ENCODE assay signal across 11 cellular contexts in genomic region chr19:7067122-7067521, GRCh38. TPM values are rescaled to one million over a fixed set of nuclear protein-coding genes. Genes with fewer than 3 reads are reported as not detected.
A peak's percentile ranks its signal among the peaks of the same experiment; 100 is the strongest.
DNase-seq lines count a peak whose midpoint lies in the region; FAIRE-seq and TF ChIP-seq lines count a peak whose summit lies in the region.
"Not testable (repeated sequence)": the region's sequence is repeated elsewhere in the genome, so short reads cannot be mapped to it uniquely, and the experiment has no call there.
"Had no signal": no experiment of that assay in that cellular context is flagged by ENCODE, and none has a peak within 500 bp of the region (broad histone marks: within the 10 kb centered on the region; RNA-seq: fewer than 3 reads in every experiment).

No MANE protein-coding gene starts in this region.

- not testable (repeated sequence) for TF ChIP-seq CTCF in colonic mucosa (IDR thresholded peaks at IDR 0.05)
- peak in 2 of 6 experiments; percentile 21 to 24 for TF ChIP-seq CTCF in thyroid gland (IDR thresholded peaks at IDR 0.05)

- not testable (repeated sequence) for H3K9me3 ChIP-seq in colonic mucosa, thyroid gland

- peak; percentile 26 for FAIRE-seq in TTC549 (lab: Jason Lieb, UNC)

- WGBS in thyroid gland, 2 donors = 49 to 53% methylated on average over 11 to 13 of the region's 13 CpGs

- H3K36me3 ChIP-seq in colonic mucosa = not testable (repeated sequence)
- H3K36me3 ChIP-seq in thyroid gland = peaks cover 10 to 12% of the 10 kb centered on the region in 2 donors

- TF ChIP-seq POLR2A in thyroid gland (IDR thresholded peaks at IDR 0.05) = not testable (repeated sequence)

- not testable (repeated sequence) for H3K9ac ChIP-seq in colonic mucosa (ENCODE audit: low read depth in 2 of 2, low read length in 2 of 2)

- H3K27me3 ChIP-seq in colonic mucosa, thyroid gland: not testable (repeated sequence)

- not testable (repeated sequence) for H3K4me1 ChIP-seq in colonic mucosa, thyroid gland

- H3K27ac ChIP-seq in colonic mucosa, thyroid gland: not testable (repeated sequence)

- H3K4me3 ChIP-seq in colonic mucosa; thyroid gland (replicated peaks in 1 of 3): not testable (repeated sequence)

- DNase-seq in EL = peak; percentile 23
- DNase-seq in NCI-H460 (ENCODE audit: extremely low read depth, low read depth) = peak; percentile 27
- peak; percentile 34 for DNase-seq in colonic mucosa
- DNase-seq in islet precursor cell = peak; percentile 57
- peak; percentile 15 to 28 for DNase-seq in thyroid gland

- intact Hi-C loops in colonic mucosa (cut with DNase I); thyroid gland (cut with DNase I): not testable (repeated sequence)

RNA-seq across cellular contexts. Expression of gene ZNF557, which starts 2.4 kb away (rescaled TPM):
- 7.2 and 8.9 TPM in 2 replicates for total RNA-seq in NCI-H460 (2014; rRNA removed; shearing (Covaris generic))
- polyA plus RNA-seq in NCI-H460 (2014; cell fraction: nucleus; rRNA removed) = 1.3 and 1.7 TPM in 2 replicates
- total RNA-seq in colonic mucosa (1 to 10 TPM; 7.5 to 7.9 TPM), thyroid gland (10 to 100 TPM in 3 of 4 donors, 1 to 10 TPM in 1; 9.5 to 16.9 (median 13.7) TPM)

RNA-seq across cellular contexts. Expression of gene MBD3L3, which starts 8.6 kb away (rescaled TPM):
- total RNA-seq in NCI-H460 (2014; rRNA removed; shearing (Covaris generic)) = not detected in 2 replicates
- not detected in 2 replicates for polyA plus RNA-seq in NCI-H460 (2014; cell fraction: nucleus; rRNA removed)
- total RNA-seq in colonic mucosa (not detected), thyroid gland (not detected)
- total RNA-seq: activated CD4-positive, alpha-beta memory T cell treated with anti-CD3 and anti-CD28 coated beads, Interleukin-2, amount 10 ng/mL, durations not matched to agents 7 days and 5 days; naive thymus-derived CD8-positive, alpha-beta T cell; sciatic nerve; subcutaneous adipose tissue; T-helper 1 cell treated with Interleukin-12 subunit alpha and Interleukin-12 subunit beta and Interleukin-4 antibody, amounts not matched to agents 30 ng/mL and 1 ng/mL, for 36 hours had no signal
- polyA plus RNA-seq: naive thymus-derived CD8-positive, alpha-beta T cell had no signal

RNA-seq across cellular contexts. Expression of gene MBD3L2, which starts 18.0 kb away (rescaled TPM):
- total RNA-seq in NCI-H460 (2014; rRNA removed; shearing (Covaris generic)) = not detected in 2 replicates
- not detected in 2 replicates for polyA plus RNA-seq in NCI-H460 (2014; cell fraction: nucleus; rRNA removed)
- total RNA-seq in colonic mucosa = not detected
- not detected for total RNA-seq in thyroid gland
- total RNA-seq: activated CD4-positive, alpha-beta memory T cell treated with anti-CD3 and anti-CD28 coated beads, Interleukin-2, amount 10 ng/mL, durations not matched to agents 7 days and 5 days; naive thymus-derived CD8-positive, alpha-beta T cell; sciatic nerve; subcutaneous adipose tissue; T-helper 1 cell treated with Interleukin-12 subunit alpha and Interleukin-12 subunit beta and Interleukin-4 antibody, amounts not matched to agents 30 ng/mL and 1 ng/mL, for 36 hours had no signal
- polyA plus RNA-seq: naive thymus-derived CD8-positive, alpha-beta T cell had no signal

RNA-seq across cellular contexts. Expression of gene MBD3L4, which starts 27.1 kb away (rescaled TPM):
- not detected in 2 replicates for total RNA-seq in NCI-H460 (2014; rRNA removed; shearing (Covaris generic))
- polyA plus RNA-seq in NCI-H460 (2014; cell fraction: nucleus; rRNA removed) = not detected in 2 replicates
- total RNA-seq in colonic mucosa (not detected), thyroid gland (not detected)
- total RNA-seq: activated CD4-positive, alpha-beta memory T cell treated with anti-CD3 and anti-CD28 coated beads, Interleukin-2, amount 10 ng/mL, durations not matched to agents 7 days and 5 days; naive thymus-derived CD8-positive, alpha-beta T cell; sciatic nerve; subcutaneous adipose tissue; T-helper 1 cell treated with Interleukin-12 subunit alpha and Interleukin-12 subunit beta and Interleukin-4 antibody, amounts not matched to agents 30 ng/mL and 1 ng/mL, for 36 hours had no signal
- polyA plus RNA-seq: naive thymus-derived CD8-positive, alpha-beta T cell had no signal

RNA-seq across cellular contexts. Expression of gene MBD3L5, which starts 36.7 kb away (rescaled TPM):
- total RNA-seq in NCI-H460 (2014; rRNA removed; shearing (Covaris generic)) = not detected in 2 replicates
- not detected in 2 replicates for polyA plus RNA-seq in NCI-H460 (2014; cell fraction: nucleus; rRNA removed)
- total RNA-seq in colonic mucosa (not detected), thyroid gland (not detected)
- total RNA-seq: activated CD4-positive, alpha-beta memory T cell treated with anti-CD3 and anti-CD28 coated beads, Interleukin-2, amount 10 ng/mL, durations not matched to agents 7 days and 5 days; naive thymus-derived CD8-positive, alpha-beta T cell; sciatic nerve; subcutaneous adipose tissue; T-helper 1 cell treated with Interleukin-12 subunit alpha and Interleukin-12 subunit beta and Interleukin-4 antibody, amounts not matched to agents 30 ng/mL and 1 ng/mL, for 36 hours had no signal
- polyA plus RNA-seq: naive thymus-derived CD8-positive, alpha-beta T cell had no signal
